Comparison of ENCODE assay signal across 2 cellular contexts in genomic region chr16:57299719-57300386, GRCh38.
TF ChIP-seq lines count a peak whose summit lies in the region.

No MANE protein-coding gene starts in this region.

TF ChIP-seq in HCT116, 20 proteins besides CTCF, POLR2A, EP300 and RAD21 (continued from another document):
- TF ChIP-seq CBX3 (IDR thresholded peaks at IDR 0.05; ENCODE audit: low read depth): peak; percentile 81; the same call in 1 of the 2 replicates
- TF ChIP-seq ELF1 (IDR thresholded peaks at IDR 0.05; ENCODE audit: borderline replicate concordance, low read depth): no peak; the same call in 1 of the 2 replicates
- TF ChIP-seq ATF3 (IDR thresholded peaks at IDR 0.05): peak; percentile 95; the same call in 1 of the 2 replicates
- TF ChIP-seq JUND (IDR thresholded peaks at IDR 0.05): no peak; the same call in none of the 2 replicates
- peak; percentile 36; the same call in 1 of the 2 replicates for TF ChIP-seq POLR2AphosphoS5 (IDR thresholded peaks at IDR 0.05; ENCODE audit: low read depth, low read length)
- TF ChIP-seq EZH2phosphoT487 (IDR thresholded peaks at IDR 0.05; ENCODE audit: borderline replicate concordance): no peak
- no peak for TF ChIP-seq CEBPB (IDR thresholded peaks at IDR 0.05; ENCODE audit: low read depth)
- TF ChIP-seq ZBTB33 (IDR thresholded peaks at IDR 0.05; ENCODE audit: extremely low read depth, insufficient replicate concordance, low read length): peak; percentile 12

TF ChIP-seq in SK-N-SH treated with all-trans-retinoic acid at 6 μM for 48 hours, 23 proteins besides CTCF, POLR2A, EP300 and RAD21 (continued from another document):
- TF ChIP-seq PATZ1 (CRISPR knock-in tag; IDR thresholded peaks at IDR 0.05; ENCODE audit: borderline replicate concordance) (peak; percentile 63; the same call in 1 of the 2 replicates), ISL1 (CRISPR knock-in tag; IDR thresholded peaks at IDR 0.05) (peak; percentile 26; the same call in 1 of the 2 replicates), CSRNP3 (CRISPR knock-in tag; IDR thresholded peaks at IDR 0.05) (0 out of 2 replicates have a peak, but pooled peaks have one; percentile 40), CREB5 (CRISPR knock-in tag; IDR thresholded peaks at IDR 0.05; ENCODE audit: low read depth) (peak; percentile 69; the same call in 1 of the 2 replicates), PPARA (CRISPR knock-in tag; IDR thresholded peaks at IDR 0.05; ENCODE audit: borderline replicate concordance) (no peak), TSHZ2 (CRISPR knock-in tag; IDR thresholded peaks at IDR 0.05) (peak; percentile 55; the same call in 1 of the 2 replicates), ESRRG (CRISPR knock-in tag; IDR thresholded peaks at IDR 0.05) (0 out of 2 replicates have a peak, but pooled peaks have one; percentile 63)
